8 cellular contexts compared by ENCODE assay signal in the genomic region with DNA sequence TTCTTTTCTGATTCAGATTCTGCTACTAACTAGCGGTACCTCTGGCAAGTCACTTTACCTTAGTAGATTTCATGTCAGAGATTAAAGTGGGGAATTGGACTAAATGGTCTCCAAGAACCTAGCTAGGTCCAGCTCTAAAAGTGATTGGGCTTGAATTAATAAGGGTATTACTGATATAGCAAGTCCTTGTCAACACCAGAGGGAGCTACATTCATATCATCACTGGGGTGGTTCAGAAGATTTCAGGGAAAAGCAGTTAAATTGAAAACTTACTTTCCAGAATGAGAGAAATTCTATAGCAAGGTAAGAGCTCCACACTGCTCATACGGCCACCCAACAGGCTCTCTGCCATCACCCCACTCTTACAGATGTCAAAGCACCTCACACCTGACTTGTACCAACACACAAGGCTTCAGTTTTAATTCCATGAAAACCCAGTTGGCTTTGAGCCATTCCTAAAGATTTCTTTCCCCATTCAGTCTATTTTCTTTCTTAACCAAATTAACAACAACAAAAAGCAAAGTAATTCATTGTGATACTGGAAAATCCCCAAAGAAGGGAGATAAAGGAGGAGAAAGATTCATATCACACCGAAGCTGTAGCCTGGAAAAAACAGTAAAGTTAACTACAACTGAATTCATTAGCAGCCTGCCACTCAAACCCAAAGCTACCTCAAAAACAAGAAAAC. TPM values are rescaled to one million over a fixed set of nuclear protein-coding genes. Genes with fewer than 3 reads are reported as not detected.
DNase-seq lines count a peak whose midpoint lies in the region; ATAC-seq, FAIRE-seq and TF ChIP-seq lines count a peak whose summit lies in the region.

No MANE protein-coding gene starts in this region.

- H4K20me1 ChIP-seq in keratinocyte (ENCODE audit: control insufficient read depth, extremely low read depth, insufficient read depth, low read length) = no peaks in the 10 kb centered on the region

- H3K36me3 Mint-ChIP-seq in activated T-helper 17 cell treated with anti-CD3 and anti-CD28 coated beads, Interleukin-2, amount 50 U/mL, for 72 hours (ENCODE audit: low read depth) = peaks cover 24% of the 10 kb centered on the region

- H3K27ac ChIP-seq in HEK293 (ENCODE audit: extremely low read depth, low read depth, low read length) (no peak overlapping the region), keratinocyte (ENCODE audit: control insufficient read depth, insufficient read depth, low read length) (no peak overlapping the region)

- TF ChIP-seq CTCF in HEK293 (tag by site-specific recombination; IDR thresholded peaks at IDR 0.05) = peak; percentile 45; the same call in 1 of the 2 replicates
- TF ChIP-seq CTCF in keratinocyte (optimal IDR thresholded peaks at IDR 0.05 in 1 of 3, IDR thresholded peaks at IDR 0.05 in 1 of 3, conservative IDR thresholded peaks at IDR 0.05 in 1 of 3; ENCODE audit: extremely low read depth in 1 of 3, insufficient read depth in 2 of 3, low read length in 3 of 3) = peak in 2 of 3 experiments; percentile 39 to 46

- H3K27me3 ChIP-seq in keratinocyte (ENCODE audit: control insufficient read depth, extremely low read depth, insufficient read depth, low read length) = no peaks in the 10 kb centered on the region

- H3K4me1 Mint-ChIP-seq in activated T-helper 17 cell treated with anti-CD3 and anti-CD28 coated beads, Interleukin-2, amount 50 U/mL, for 72 hours = peaks cover 15% of the 10 kb centered on the region

- H3K4me3 ChIP-seq in HEK293 (ENCODE audit: low read depth, low read length) = no peak overlapping the region
- H3K4me3 ChIP-seq in keratinocyte (ENCODE audit: control insufficient read depth in 2 of 3, extremely low read depth in 1 of 3, insufficient read depth in 2 of 3, low read depth in 1 of 3, low read length in 3 of 3) = no peak overlapping the region

- no peak overlapping the region for H2AFZ ChIP-seq in keratinocyte (ENCODE audit: control insufficient read depth, low read length)

- H3K36me3 ChIP-seq in HEK293 (ENCODE audit: control insufficient read depth in 2 of 2, insufficient read depth in 1 of 2, low read length in 2 of 2) = peaks cover 0 to 7% of the 10 kb centered on the region in 2 experiments; a peak in 1 of 3 replicates
- no peaks in the 10 kb centered on the region for H3K36me3 ChIP-seq in keratinocyte (ENCODE audit: control insufficient read depth in 2 of 2, extremely low read depth in 1 of 2, insufficient read depth in 2 of 2, low read length in 2 of 2)

- H3K27me3 Mint-ChIP-seq in activated T-helper 17 cell treated with anti-CD3 and anti-CD28 coated beads, Interleukin-2, amount 50 U/mL, for 72 hours = no peaks in the 10 kb centered on the region

- POLR2A ChIA-PET in HEK293 (lab: Yijun Ruan, JAX) = interaction anchor here (1.1 to 1.5 kb wide), 2 partner anchors 95 to 148 kb away, joined by 3 to 5 read pairs; no protein-coding TSS in a partner anchor

- CTCF ChIA-PET in HEK293 (lab: Yijun Ruan, JAX) = interaction anchor here (0.6 to 3.4 kb wide), 35 partner anchors 9 to 1946 kb away, joined by 3 to 31 read pairs (median 4); a partner anchor contains a TSS

- DNase-seq in CD1c-positive myeloid dendritic cell (ENCODE audit: extremely low spot score) (peak; percentile 38), keratinocyte (ENCODE audit: low read depth, low spot score) (no peak), retina (no peak)
- no peak for DNase-seq in activated effector memory CD4-positive, alpha-beta T cell treated with Interleukin-2 at 50 U/mL for 16 hours

- H3K79me2 ChIP-seq in keratinocyte (ENCODE audit: control insufficient read depth, insufficient read depth, low read length) = no peaks in the 10 kb centered on the region

- H3K9me1 ChIP-seq in keratinocyte (ENCODE audit: control insufficient read depth, extremely low read depth, insufficient read depth, low read length) = no peaks in the 10 kb centered on the region

- H3K4me2 ChIP-seq in keratinocyte (ENCODE audit: control insufficient read depth, extremely low read depth, insufficient read depth, low read depth, low read length) = no peak overlapping the region

- peak; percentile 34 for ATAC-seq in activated T-helper 17 cell treated with anti-CD3 and anti-CD28 coated beads, Interleukin-2, amount 50 U/mL, for 72 hours (replicated peaks)
- no peak for ATAC-seq in GM18511 (IDR thresholded peaks at IDR 0.05; ENCODE audit: unreplicated experiment)
- no peak for ATAC-seq in HG03521 (IDR thresholded peaks at IDR 0.05; ENCODE audit: unreplicated experiment)

- no peak overlapping the region for H3K4me3 Mint-ChIP-seq in activated T-helper 17 cell treated with anti-CD3 and anti-CD28 coated beads, Interleukin-2, amount 50 U/mL, for 72 hours

- H3K27ac Mint-ChIP-seq in activated T-helper 17 cell treated with anti-CD3 and anti-CD28 coated beads, Interleukin-2, amount 50 U/mL, for 72 hours = peak overlapping the region; percentile 63

- no peaks in the 10 kb centered on the region for H3K9me3 ChIP-seq in HEK293 (ENCODE audit: control insufficient read depth, insufficient read depth, low read depth, low read length)
- no peaks in the 10 kb centered on the region for H3K9me3 ChIP-seq in keratinocyte (ENCODE audit: control insufficient read depth, low read depth, low read length)

- no peaks in the 10 kb centered on the region for H3K9me3 Mint-ChIP-seq in activated T-helper 17 cell treated with anti-CD3 and anti-CD28 coated beads, Interleukin-2, amount 50 U/mL, for 72 hours

- peak; percentile 62 for FAIRE-seq in keratinocyte (lab: Jason Lieb, UNC)

- dilution Hi-C loops in keratinocyte (cut with MboI; ENCODE audit: extremely low pct_ligation_motif_present, low sequenced_read_pairs) = no loop called here

- H3K4me1 ChIP-seq in HEK293 (ENCODE audit: control insufficient read depth, insufficient read depth, low read length) (peaks cover 9% of the 10 kb centered on the region), keratinocyte (ENCODE audit: control insufficient read depth, extremely low read depth, insufficient read depth, low read length) (no peaks in the 10 kb centered on the region)

- no peak overlapping the region for H3K9ac ChIP-seq in keratinocyte (ENCODE audit: control insufficient read depth, extremely low read depth, insufficient read depth, low read length)

TF ChIP-seq in HEK293, 187 proteins besides CTCF, POLR2A, EP300 and RAD21 (continues in another document):
- TF ChIP-seq, protein P1, sequence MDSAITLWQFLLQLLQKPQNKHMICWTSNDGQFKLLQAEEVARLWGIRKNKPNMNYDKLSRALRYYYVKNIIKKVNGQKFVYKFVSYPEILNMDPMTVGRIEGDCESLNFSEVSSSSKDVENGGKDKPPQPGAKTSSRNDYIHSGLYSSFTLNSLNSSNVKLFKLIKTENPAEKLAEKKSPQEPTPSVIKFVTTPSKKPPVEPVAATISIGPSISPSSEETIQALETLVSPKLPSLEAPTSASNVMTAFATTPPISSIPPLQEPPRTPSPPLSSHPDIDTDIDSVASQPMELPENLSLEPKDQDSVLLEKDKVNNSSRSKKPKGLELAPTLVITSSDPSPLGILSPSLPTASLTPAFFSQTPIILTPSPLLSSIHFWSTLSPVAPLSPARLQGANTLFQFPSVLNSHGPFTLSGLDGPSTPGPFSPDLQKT (IDR thresholded peaks at IDR 0.05; ENCODE audit: borderline replicate concordance, low read depth, low read length) = no peak
- TF ChIP-seq, protein P2, sequence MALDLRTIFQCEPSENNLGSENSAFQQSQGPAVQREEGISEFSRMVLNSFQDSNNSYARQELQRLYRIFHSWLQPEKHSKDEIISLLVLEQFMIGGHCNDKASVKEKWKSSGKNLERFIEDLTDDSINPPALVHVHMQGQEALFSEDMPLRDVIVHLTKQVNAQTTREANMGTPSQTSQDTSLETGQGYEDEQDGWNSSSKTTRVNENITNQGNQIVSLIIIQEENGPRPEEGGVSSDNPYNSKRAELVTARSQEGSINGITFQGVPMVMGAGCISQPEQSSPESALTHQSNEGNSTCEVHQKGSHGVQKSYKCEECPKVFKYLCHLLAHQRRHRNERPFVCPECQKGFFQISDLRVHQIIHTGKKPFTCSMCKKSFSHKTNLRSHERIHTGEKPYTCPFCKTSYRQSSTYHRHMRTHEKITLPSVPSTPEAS (tag by site-specific recombination; IDR thresholded peaks at IDR 0.05) = no peak
- no peak for TF ChIP-seq ZNF623 (tag by site-specific recombination; IDR thresholded peaks at IDR 0.05)
- TF ChIP-seq ZSCAN30 (tag by site-specific recombination; IDR thresholded peaks at IDR 0.05) = 0 out of 2 replicates have a peak, but pooled peaks have one; percentile 19
- no peak for TF ChIP-seq ZNF629 (tag by site-specific recombination; IDR thresholded peaks at IDR 0.05)
- no peak for TF ChIP-seq ZNF660 (tag by site-specific recombination; IDR thresholded peaks at IDR 0.05)
- TF ChIP-seq ZBTB7A (tag by site-specific recombination; IDR thresholded peaks at IDR 0.05; ENCODE audit: low read depth) = no peak
- TF ChIP-seq KLF16 (tag by site-specific recombination; IDR thresholded peaks at IDR 0.05) = no peak
- TF ChIP-seq, protein P3, sequence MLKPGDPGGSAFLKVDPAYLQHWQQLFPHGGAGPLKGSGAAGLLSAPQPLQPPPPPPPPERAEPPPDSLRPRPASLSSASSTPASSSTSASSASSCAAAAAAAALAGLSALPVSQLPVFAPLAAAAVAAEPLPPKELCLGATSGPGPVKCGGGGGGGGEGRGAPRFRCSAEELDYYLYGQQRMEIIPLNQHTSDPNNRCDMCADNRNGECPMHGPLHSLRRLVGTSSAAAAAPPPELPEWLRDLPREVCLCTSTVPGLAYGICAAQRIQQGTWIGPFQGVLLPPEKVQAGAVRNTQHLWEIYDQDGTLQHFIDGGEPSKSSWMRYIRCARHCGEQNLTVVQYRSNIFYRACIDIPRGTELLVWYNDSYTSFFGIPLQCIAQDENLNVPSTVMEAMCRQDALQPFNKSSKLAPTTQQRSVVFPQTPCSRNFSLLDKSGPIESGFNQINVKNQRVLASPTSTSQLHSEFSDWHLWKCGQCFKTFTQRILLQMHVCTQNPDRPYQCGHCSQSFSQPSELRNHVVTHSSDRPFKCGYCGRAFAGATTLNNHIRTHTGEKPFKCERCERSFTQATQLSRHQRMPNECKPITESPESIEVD (tag by site-specific recombination; IDR thresholded peaks at IDR 0.05) = peak; percentile 22; the same call in 1 of the 2 replicates
- no peak for TF ChIP-seq KLF7 (tag by site-specific recombination; IDR thresholded peaks at IDR 0.05; ENCODE audit: borderline replicate concordance)
- no peak for TF ChIP-seq ZNF114 (tag by site-specific recombination; IDR thresholded peaks at IDR 0.05)
- no peak for TF ChIP-seq ZNF223 (tag by site-specific recombination; IDR thresholded peaks at IDR 0.05)

RNA-seq across cellular contexts. Expression of a gene that starts 38.0 kb away (rescaled TPM):
- total RNA-seq in activated T-helper 17 cell treated with anti-CD3 and anti-CD28 coated beads, Interleukin-2, amount 50 U/mL, for 72 hours = 100 to 1,000 TPM; 161 to 191 TPM
- polyA plus RNA-seq in keratinocyte = 0.03 to 0.18 TPM (median 0.14 TPM) in 3 replicates
- polyA plus RNA-seq in keratinocyte (2011; ENCODE audit: low read depth) = 0.26 TPM
- polyA plus RNA-seq in keratinocyte (2011; cell fraction: cytosol; rRNA removed) = 0.05 TPM in 2 replicates
- polyA plus RNA-seq in keratinocyte (2011; cell fraction: nucleus; rRNA removed) = 0.90 and 1.2 TPM in 2 replicates
- 0.05 and 0.21 TPM in 2 replicates for polyA plus RNA-seq in keratinocyte (2012; ENCODE audit: low replicate concordance)
- 0.19 to 1.2 TPM (median 1.0 TPM) in 3 replicates for polyA minus RNA-seq in keratinocyte
- not detected for polyA minus RNA-seq in keratinocyte (2011; cell fraction: cytosol; rRNA and poly(A)+ RNA removed)
- polyA minus RNA-seq in keratinocyte (2011; cell fraction: nucleus; rRNA and poly(A)+ RNA removed) = 0.74 and 1.5 TPM in 2 replicates
